8 cellular contexts compared by ENCODE assay signal in the genomic region with DNA sequence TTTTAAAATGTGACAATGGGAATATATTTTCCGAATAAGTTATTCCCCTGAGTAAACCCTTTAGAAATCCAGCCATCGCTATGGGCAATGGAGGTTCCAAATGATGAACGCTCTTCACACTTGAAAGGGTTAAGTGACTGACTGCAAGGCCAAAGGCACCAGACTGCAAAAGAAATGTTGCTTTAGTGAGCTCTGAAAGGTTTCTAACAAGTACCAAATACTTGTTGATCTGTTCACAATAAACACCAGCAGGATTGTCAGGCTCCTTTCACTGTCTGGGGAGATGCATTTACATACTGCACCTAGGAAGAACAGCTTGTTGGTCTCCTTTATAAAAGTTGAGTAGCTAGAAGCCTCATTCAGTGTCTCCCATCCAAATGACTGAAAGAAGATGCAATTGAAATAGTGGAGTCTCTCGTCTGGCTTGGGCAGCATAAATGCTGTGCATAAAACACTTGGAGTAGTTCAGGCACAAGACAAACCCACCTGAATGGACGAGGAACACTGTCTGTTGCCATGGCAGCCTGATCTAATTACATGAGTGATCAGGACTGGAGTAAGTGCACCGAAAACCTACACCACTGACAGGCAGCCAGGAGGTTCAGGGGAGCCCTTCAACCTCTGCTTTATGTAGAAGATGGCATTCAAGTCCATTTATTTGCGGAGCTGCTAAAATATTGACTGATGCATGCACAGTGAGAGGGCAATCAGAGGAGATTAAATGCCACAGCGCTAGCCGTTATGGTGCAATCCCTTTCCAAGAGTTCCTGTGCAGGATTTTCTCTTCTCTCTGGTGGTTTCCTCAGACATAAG. TPM values are rescaled to one million over a fixed set of nuclear protein-coding genes. Genes with fewer than 3 reads are reported as not detected.
DNase-seq lines count a peak whose midpoint lies in the region; ATAC-seq and TF ChIP-seq lines count a peak whose summit lies in the region.

No MANE protein-coding gene starts in this region.

- no peaks in the 10 kb centered on the region for H3K9me3 Mint-ChIP-seq in WTC11
- peaks cover 13% of the 10 kb centered on the region for H3K9me3 Mint-ChIP-seq in glutamatergic neuron (ENCODE audit: unreplicated experiment)

- H3K36me3 ChIP-seq in skeletal muscle tissue (ENCODE audit: control insufficient read depth in 3 of 3, insufficient read depth in 3 of 3, low read length in 3 of 3) = no peaks in the 10 kb centered on the region

- H3K4me3 ChIP-seq in AG04450 (ENCODE audit: low read depth, low read length) (peak overlapping the region; percentile 3; the same call in 1 of the 2 replicates), HFF-Myc (replicated peaks; ENCODE audit: low read depth, low read length) (peak overlapping the region; percentile 85), skeletal muscle tissue (ENCODE audit: low read length in 3 of 3) (peak overlapping the region; percentile 72 to 94 (median 88))

- H3K4me3 Mint-ChIP-seq in WTC11 = peak overlapping the region; percentile 87
- peak overlapping the region; percentile 93 for H3K4me3 Mint-ChIP-seq in glutamatergic neuron (ENCODE audit: unreplicated experiment)

- H3K4me1 ChIP-seq in skeletal muscle tissue (ENCODE audit: control insufficient read depth in 3 of 3, insufficient read depth in 3 of 3, low read length in 3 of 3) = peaks cover 15 to 48% (median 28%) of the 10 kb centered on the region in 3 donors

- H3K27me3 Mint-ChIP-seq in WTC11 (ENCODE audit: low read depth) (peaks cover 26% of the 10 kb centered on the region), glutamatergic neuron (ENCODE audit: unreplicated experiment) (peaks cover 14% of the 10 kb centered on the region)

- H3K27ac ChIP-seq in AG04450 (ENCODE audit: low read depth, low read length) (no peak overlapping the region), skeletal muscle tissue (ENCODE audit: low read depth, low read length) (peak overlapping the region; percentile 98)

- DNase-seq in AG04450 (ENCODE audit: low read depth, low spot score) (no peak), HFF-Myc (ENCODE audit: extremely low read depth, low read depth) (no peak), WTC11 (ENCODE audit: low spot score) (no peak), glutamatergic neuron (no peak), NCI-H1092 treated with DMSO at 0.1 percent for 48 hours (lab: John Stamatoyannopoulos, UW) (no peak), NCI-H2171 (lab: John Stamatoyannopoulos, UW) (no peak)
- no peak for DNase-seq in effector CD8-positive, alpha-beta T cell (lab: John Stamatoyannopoulos, UW)

- CTCF ChIA-PET in AG04450 (lab: Charles Lee) (interaction anchor here (0.7 to 1.9 kb wide), 11 partner anchors 11 to 419 kb away, joined by 3 to 12 read pairs (median 4); no protein-coding TSS in a partner anchor), WTC11 (lab: Charles Lee) (interaction anchor here (1.0 to 3.0 kb wide), 8 partner anchors 12 to 472 kb away, joined by 3 to 14 read pairs (median 6); no protein-coding TSS in a partner anchor)

- H3K36me3 Mint-ChIP-seq in WTC11 = no peaks in the 10 kb centered on the region
- no peaks in the 10 kb centered on the region for H3K36me3 Mint-ChIP-seq in glutamatergic neuron (ENCODE audit: unreplicated experiment)

- POLR2A ChIA-PET in AG04450 (lab: Yijun Ruan, JAX) (interaction anchor here (0.7 to 1.0 kb wide), 2 partner anchors 11 to 40 kb away, joined by 3 to 12 read pairs; no protein-coding TSS in a partner anchor), WTC11 (lab: Charles Lee) (no interaction called here)

- H3K4me1 Mint-ChIP-seq in WTC11 (peaks cover 40% of the 10 kb centered on the region), glutamatergic neuron (ENCODE audit: low read depth, unreplicated experiment) (peaks cover 24% of the 10 kb centered on the region)

- ATAC-seq in WTC11 = peak; percentile 2; the same call in 1 of the 2 replicates

- no peaks in the 10 kb centered on the region for H3K27me3 ChIP-seq in AG04450 (ENCODE audit: control insufficient read depth, insufficient read depth, low read length)
- H3K27me3 ChIP-seq in skeletal muscle tissue (ENCODE audit: control insufficient read depth in 3 of 3, insufficient read depth in 3 of 3, low read length in 3 of 3) = no peaks in the 10 kb centered on the region

- no peaks in the 10 kb centered on the region for H3K9me3 ChIP-seq in AG04450 (ENCODE audit: control insufficient read depth, insufficient read depth, low read length)
- no peaks in the 10 kb centered on the region for H3K9me3 ChIP-seq in skeletal muscle tissue (ENCODE audit: control insufficient read depth in 3 of 3, low read length in 3 of 3)

- peak overlapping the region; percentile 88 to 98 (median 98) for H3K9ac ChIP-seq in skeletal muscle tissue (ENCODE audit: low read depth in 1 of 3, low read length in 3 of 3)

- TF ChIP-seq CTCF in AG04450 (IDR thresholded peaks at IDR 0.05; ENCODE audit: low read depth, low read length) (no peak), HFF-Myc (IDR thresholded peaks at IDR 0.05; ENCODE audit: low read depth, low read length, missing control alignments) (no peak), WTC11 (IDR thresholded peaks at IDR 0.05) (no peak), glutamatergic neuron (IDR thresholded peaks at IDR 0.05; ENCODE audit: partially characterized antibody, unreplicated experiment) (no peak)

- H3K27ac Mint-ChIP-seq in WTC11 (peak overlapping the region; percentile 66; the same call in 1 of the 2 replicates), glutamatergic neuron (ENCODE audit: unreplicated experiment) (no peak overlapping the region)

TF ChIP-seq in WTC11, 78 proteins besides CTCF, POLR2A, EP300 and RAD21:
- peak; percentile 6; the same call in 1 of the 2 replicates for TF ChIP-seq GABPB1 (CRISPR knock-in tag; IDR thresholded peaks at IDR 0.05)
- TF ChIP-seq, protein P1, sequence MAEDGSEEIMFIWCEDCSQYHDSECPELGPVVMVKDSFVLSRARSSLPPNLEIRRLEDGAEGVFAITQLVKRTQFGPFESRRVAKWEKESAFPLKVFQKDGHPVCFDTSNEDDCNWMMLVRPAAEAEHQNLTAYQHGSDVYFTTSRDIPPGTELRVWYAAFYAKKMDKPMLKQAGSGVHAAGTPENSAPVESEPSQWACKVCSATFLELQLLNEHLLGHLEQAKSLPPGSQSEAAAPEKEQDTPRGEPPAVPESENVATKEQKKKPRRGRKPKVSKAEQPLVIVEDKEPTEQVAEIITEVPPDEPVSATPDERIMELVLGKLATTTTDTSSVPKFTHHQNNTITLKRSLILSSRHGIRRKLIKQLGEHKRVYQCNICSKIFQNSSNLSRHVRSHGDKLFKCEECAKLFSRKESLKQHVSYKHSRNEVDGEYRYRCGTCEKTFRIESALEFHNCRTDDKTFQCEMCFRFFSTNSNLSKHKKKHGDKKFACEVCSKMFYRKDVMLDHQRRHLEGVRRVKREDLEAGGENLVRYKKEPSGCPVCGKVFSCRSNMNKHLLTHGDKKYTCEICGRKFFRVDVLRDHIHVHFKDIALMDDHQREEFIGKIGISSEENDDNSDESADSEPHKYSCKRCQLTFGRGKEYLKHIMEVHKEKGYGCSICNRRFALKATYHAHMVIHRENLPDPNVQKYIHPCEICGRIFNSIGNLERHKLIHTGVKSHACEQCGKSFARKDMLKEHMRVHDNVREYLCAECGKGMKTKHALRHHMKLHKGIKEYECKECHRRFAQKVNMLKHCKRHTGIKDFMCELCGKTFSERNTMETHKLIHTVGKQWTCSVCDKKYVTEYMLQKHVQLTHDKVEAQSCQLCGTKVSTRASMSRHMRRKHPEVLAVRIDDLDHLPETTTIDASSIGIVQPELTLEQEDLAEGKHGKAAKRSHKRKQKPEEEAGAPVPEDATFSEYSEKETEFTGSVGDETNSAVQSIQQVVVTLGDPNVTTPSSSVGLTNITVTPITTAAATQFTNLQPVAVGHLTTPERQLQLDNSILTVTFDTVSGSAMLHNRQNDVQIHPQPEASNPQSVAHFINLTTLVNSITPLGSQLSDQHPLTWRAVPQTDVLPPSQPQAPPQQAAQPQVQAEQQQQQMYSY (CRISPR knock-in tag; IDR thresholded peaks at IDR 0.05) = peak; percentile 39; the same call in 1 of the 2 replicates
- TF ChIP-seq, protein P2, sequence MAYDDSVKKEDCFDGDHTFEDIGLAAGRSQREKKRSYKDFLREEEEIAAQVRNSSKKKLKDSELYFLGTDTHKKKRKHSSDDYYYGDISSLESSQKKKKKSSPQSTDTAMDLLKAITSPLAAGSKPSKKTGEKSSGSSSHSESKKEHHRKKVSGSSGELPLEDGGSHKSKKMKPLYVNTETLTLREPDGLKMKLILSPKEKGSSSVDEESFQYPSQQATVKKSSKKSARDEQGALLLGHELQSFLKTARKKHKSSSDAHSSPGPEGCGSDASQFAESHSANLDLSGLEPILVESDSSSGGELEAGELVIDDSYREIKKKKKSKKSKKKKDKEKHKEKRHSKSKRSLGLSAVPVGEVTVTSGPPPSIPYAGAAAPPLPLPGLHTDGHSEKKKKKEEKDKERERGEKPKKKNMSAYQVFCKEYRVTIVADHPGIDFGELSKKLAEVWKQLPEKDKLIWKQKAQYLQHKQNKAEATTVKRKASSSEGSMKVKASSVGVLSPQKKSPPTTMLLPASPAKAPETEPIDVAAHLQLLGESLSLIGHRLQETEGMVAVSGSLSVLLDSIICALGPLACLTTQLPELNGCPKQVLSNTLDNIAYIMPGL (CRISPR knock-in tag; IDR thresholded peaks at IDR 0.05) = no peak

RNA-seq across cellular contexts. Expression of a gene that starts 2.9 kb away (rescaled TPM):
- 11.8 and 12.6 TPM in 2 replicates for polyA plus RNA-seq in AG04450 (2011; rRNA removed)
- polyA minus RNA-seq in AG04450 (2011; rRNA and poly(A)+ RNA removed) = 32.4 and 37.6 TPM in 2 replicates
- 7.5 to 8.8 TPM (median 8.1 TPM) in 3 replicates for total RNA-seq in WTC11 (2021)
- 15.5 TPM for total RNA-seq in glutamatergic neuron (ENCODE audit: unreplicated experiment)
- 30.8 TPM for total RNA-seq in skeletal muscle tissue

Comparison
In these comparisons a context has a peak if more than half of its experiments do, and no peak if none do; other contexts are left out.
1. H3K4me3 ChIP-seq: peak in every context shown above with its lines; median percentile 88 in skeletal muscle tissue; 85 in HFF-Myc; 3 in AG04450.